In the genomic region with DNA sequence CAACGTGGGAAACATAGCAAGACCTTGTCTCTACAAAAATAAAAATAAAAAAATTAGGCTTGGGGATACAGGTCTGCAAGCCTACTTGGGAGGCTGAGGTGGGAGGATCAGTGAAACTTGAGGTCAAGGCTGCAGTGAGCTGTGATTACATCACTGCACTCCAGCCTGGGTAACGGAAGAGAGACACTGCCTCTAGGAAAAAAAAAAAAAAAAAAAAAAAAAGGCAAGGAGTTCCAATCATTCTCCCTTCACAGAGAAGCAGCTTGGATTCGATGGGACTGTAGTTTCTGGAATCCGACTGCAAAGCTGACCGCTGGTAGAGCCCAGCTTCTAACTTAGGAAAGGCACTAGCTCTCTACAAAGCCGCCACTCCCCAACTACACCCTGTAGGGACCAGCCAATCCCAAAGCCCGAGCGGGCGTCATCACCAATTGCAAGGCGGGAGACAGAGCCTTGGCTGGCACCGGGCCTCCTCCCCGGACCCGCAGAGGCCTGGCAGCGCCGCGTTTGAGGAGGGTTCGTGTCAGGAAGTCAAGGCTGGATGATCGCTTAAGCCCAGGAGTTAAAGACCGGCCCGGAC, we compare ENCODE assay signal across 8 cellular contexts. TPM values are rescaled to one million over a fixed set of nuclear protein-coding genes. Genes with fewer than 3 reads are reported as not detected.
DNase-seq lines count a peak whose midpoint lies in the region; ATAC-seq lines count a peak whose summit lies in the region.

No MANE protein-coding gene starts in this region.

- peak overlapping the region; percentile 98 to 99 (median 99) for H3K27ac Mint-ChIP-seq in CD4-positive, CD25-positive, alpha-beta regulatory T cell

- peaks cover 5% of the 10 kb centered on the region for H3K27me3 Mint-ChIP-seq in CD4-positive, CD25-positive, alpha-beta regulatory T cell

- H3K4me3 ChIP-seq in CD4-positive, CD25-positive, alpha-beta regulatory T cell (ENCODE audit: low read depth, low read length), result peak overlapping the region; percentile 79
- H3K4me3 ChIP-seq in endocrine pancreas (ENCODE audit: control insufficient read depth, insufficient read depth, low read length), result peak overlapping the region; percentile 66

- H3K36me3 ChIP-seq in CD4-positive, CD25-positive, alpha-beta regulatory T cell (ENCODE audit: control insufficient read depth, insufficient read depth, low read length), result peaks cover 8% of the 10 kb centered on the region
- H3K36me3 ChIP-seq in endocrine pancreas (ENCODE audit: control insufficient read depth, insufficient read depth, low read length), result no peaks in the 10 kb centered on the region

- peaks cover 16 to 38% (median 27%) of the 10 kb centered on the region in 4 donors for H3K4me1 Mint-ChIP-seq in CD4-positive, CD25-positive, alpha-beta regulatory T cell

- no peaks in the 10 kb centered on the region for H3K9me3 Mint-ChIP-seq in CD4-positive, CD25-positive, alpha-beta regulatory T cell

- H3K9me3 ChIP-seq in CD4-positive, CD25-positive, alpha-beta regulatory T cell (ENCODE audit: control insufficient read depth in 2 of 2, low read length in 2 of 2), result no peaks in the 10 kb centered on the region
- no peaks in the 10 kb centered on the region for H3K9me3 ChIP-seq in endocrine pancreas (ENCODE audit: control insufficient read depth, low read length)

- peak; percentile 73 to 80 for ATAC-seq in CD4-positive, CD25-positive, alpha-beta regulatory T cell (ENCODE audit: low read depth in 2 of 2)
- ATAC-seq in GM19438 (IDR thresholded peaks at IDR 0.05; ENCODE audit: low read depth, unreplicated experiment), result peak; percentile 58

- peak; percentile 79 to 94 (median 81) for DNase-seq in CD4-positive, CD25-positive, alpha-beta regulatory T cell
- DNase-seq in HK-2 (ENCODE audit: unreplicated experiment) (peak; percentile 83), NOMO-1 (lab: John Stamatoyannopoulos, UW; ENCODE audit: unreplicated experiment in 2 of 2) (peak; percentile 84 to 88), mesenteric fat pad (ENCODE audit: low spot score) (peak; percentile 95)
- DNase-seq in activated CD8-positive, alpha-beta memory T cell treated with anti-CD3 and anti-CD28 coated beads, Interleukin-2, amount 50 U/mL, for 1 hour (ENCODE audit: extremely low read depth), result peak; percentile 57
- peak; percentile 63 to 78 for DNase-seq in stimulated activated CD8-positive, alpha-beta memory T cell treated with anti-CD3 and anti-CD28 coated beads, Interleukin-15, amount 100 ng/mL, for 4 hours (ENCODE audit: low read depth in 2 of 2)

- no peaks in the 10 kb centered on the region for H3K27me3 ChIP-seq in CD4-positive, CD25-positive, alpha-beta regulatory T cell (ENCODE audit: control insufficient read depth, insufficient read depth, low read length)
- no peaks in the 10 kb centered on the region for H3K27me3 ChIP-seq in endocrine pancreas (ENCODE audit: control insufficient read depth, insufficient read depth, low read length)

- H3K9ac ChIP-seq in endocrine pancreas (ENCODE audit: control insufficient read depth, insufficient read depth, low read length), result peak overlapping the region; percentile 66

- peak overlapping the region; percentile 96 to 100 (median 99) for H3K4me3 Mint-ChIP-seq in CD4-positive, CD25-positive, alpha-beta regulatory T cell

- peak overlapping the region; percentile 84 for H3K27ac ChIP-seq in CD4-positive, CD25-positive, alpha-beta regulatory T cell (ENCODE audit: insufficient read depth, low read length, poor library complexity, severe bottlenecking)

- peaks cover 9% of the 10 kb centered on the region for H3K36me3 Mint-ChIP-seq in CD4-positive, CD25-positive, alpha-beta regulatory T cell

- H3K4me1 ChIP-seq in CD4-positive, CD25-positive, alpha-beta regulatory T cell (ENCODE audit: control insufficient read depth, insufficient read depth, low read length, poor library complexity, severe bottlenecking), result peaks cover 25% of the 10 kb centered on the region
- H3K4me1 ChIP-seq in endocrine pancreas (ENCODE audit: control insufficient read depth, insufficient read depth, low read length), result no peaks in the 10 kb centered on the region

RNA-seq across cellular contexts. Expression of a gene that starts 0.7 kb away (rescaled TPM):
- 81.7 TPM for total RNA-seq in CD4-positive, CD25-positive, alpha-beta regulatory T cell
- polyA plus RNA-seq in CD4-positive, CD25-positive, alpha-beta regulatory T cell, result 10 to 100 TPM; 55.3 to 93.9 (median 60.0) TPM
- 21.0 TPM for total RNA-seq in mesenteric fat pad

RNA-seq across cellular contexts. Expression of a gene that starts 27.8 kb away (rescaled TPM):
- not detected for total RNA-seq in CD4-positive, CD25-positive, alpha-beta regulatory T cell
- polyA plus RNA-seq in CD4-positive, CD25-positive, alpha-beta regulatory T cell, result under 1 TPM in 1 of 4 donors, not detected in 3; 0.85 TPM
- total RNA-seq in mesenteric fat pad, result 14.9 TPM

RNA-seq across cellular contexts. Expression of a gene that starts 34.5 kb away (rescaled TPM):
- 19.0 TPM for total RNA-seq in CD4-positive, CD25-positive, alpha-beta regulatory T cell
- 10 to 100 TPM; 16.3 to 27.7 (median 17.2) TPM for polyA plus RNA-seq in CD4-positive, CD25-positive, alpha-beta regulatory T cell
- total RNA-seq in mesenteric fat pad, result 38.2 TPM

RNA-seq across cellular contexts. Expression of a gene that starts 37.4 kb away (rescaled TPM):
- 169 TPM for total RNA-seq in CD4-positive, CD25-positive, alpha-beta regulatory T cell
- polyA plus RNA-seq in CD4-positive, CD25-positive, alpha-beta regulatory T cell, result 100 to 1,000 TPM; 102 to 113 (median 109) TPM
- 57.0 TPM for total RNA-seq in mesenteric fat pad

RNA-seq across cellular contexts. Expression of a gene that starts 43.7 kb away (rescaled TPM):
- total RNA-seq in CD4-positive, CD25-positive, alpha-beta regulatory T cell, result 5.7 TPM
- polyA plus RNA-seq in CD4-positive, CD25-positive, alpha-beta regulatory T cell, result 10 to 100 TPM in 1 of 4 donors, 1 to 10 TPM in 3; 6.1 to 13.0 (median 9.3) TPM
- 73.2 TPM for total RNA-seq in mesenteric fat pad

Comparison
In these comparisons a context has a peak if more than half of its experiments do, and no peak if none do; other contexts are left out.
1. Peak in every context shown above with its lines: DNase-seq, ATAC-seq, H3K4me3 ChIP-seq and H3K27ac ChIP-seq.
2. RNA of a gene that starts 27.8 kb away (total RNA-seq): 14.9 TPM in mesenteric fat pad (single experiment); not detected in CD4-positive, CD25-positive, alpha-beta regulatory T cell (single experiment); every median in the first group is over 10 times any median in the second.